1 cellular context compared by ENCODE assay signal in the genomic region with DNA sequence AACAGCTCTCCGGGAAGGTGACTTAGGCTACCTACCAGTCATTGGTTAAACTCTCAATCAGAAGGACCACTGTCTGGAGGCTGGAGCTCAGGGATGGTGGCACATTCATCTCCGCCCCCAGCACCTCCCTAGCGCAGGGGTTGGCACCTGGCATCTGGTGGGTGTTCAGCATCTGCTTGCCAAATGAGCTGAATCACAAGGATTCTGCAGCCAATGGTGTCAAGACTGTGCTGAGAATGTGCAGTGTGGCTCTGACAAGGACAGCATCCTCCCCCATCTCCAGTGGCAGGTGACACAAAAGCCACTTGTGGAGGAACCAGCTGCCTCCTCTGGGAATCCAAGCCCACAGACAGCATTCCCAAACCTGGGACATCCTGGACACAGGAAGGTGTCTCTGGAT.
TF ChIP-seq lines count a peak whose summit lies in the region.

No MANE protein-coding gene starts in this region.

TF ChIP-seq in H1, 55 proteins besides CTCF, POLR2A, EP300 and RAD21:
- no peak for TF ChIP-seq TBP (IDR thresholded peaks at IDR 0.05; ENCODE audit: low read depth, low read length)
- no peak for TF ChIP-seq TEAD4 (IDR thresholded peaks at IDR 0.05; ENCODE audit: low read depth, low read length)
- TF ChIP-seq SP1 (IDR thresholded peaks at IDR 0.05; ENCODE audit: low read depth, low read length), result no peak
- no peak for TF ChIP-seq KDM4A (IDR thresholded peaks at IDR 0.05; ENCODE audit: low read depth, low read length, severe bottlenecking)
- TF ChIP-seq ATF3 (IDR thresholded peaks at IDR 0.05; ENCODE audit: insufficient read depth, low read depth, low read length), result no peak
- no peak for TF ChIP-seq ASH2L (IDR thresholded peaks at IDR 0.05; ENCODE audit: low read length)
- TF ChIP-seq, protein P1, sequence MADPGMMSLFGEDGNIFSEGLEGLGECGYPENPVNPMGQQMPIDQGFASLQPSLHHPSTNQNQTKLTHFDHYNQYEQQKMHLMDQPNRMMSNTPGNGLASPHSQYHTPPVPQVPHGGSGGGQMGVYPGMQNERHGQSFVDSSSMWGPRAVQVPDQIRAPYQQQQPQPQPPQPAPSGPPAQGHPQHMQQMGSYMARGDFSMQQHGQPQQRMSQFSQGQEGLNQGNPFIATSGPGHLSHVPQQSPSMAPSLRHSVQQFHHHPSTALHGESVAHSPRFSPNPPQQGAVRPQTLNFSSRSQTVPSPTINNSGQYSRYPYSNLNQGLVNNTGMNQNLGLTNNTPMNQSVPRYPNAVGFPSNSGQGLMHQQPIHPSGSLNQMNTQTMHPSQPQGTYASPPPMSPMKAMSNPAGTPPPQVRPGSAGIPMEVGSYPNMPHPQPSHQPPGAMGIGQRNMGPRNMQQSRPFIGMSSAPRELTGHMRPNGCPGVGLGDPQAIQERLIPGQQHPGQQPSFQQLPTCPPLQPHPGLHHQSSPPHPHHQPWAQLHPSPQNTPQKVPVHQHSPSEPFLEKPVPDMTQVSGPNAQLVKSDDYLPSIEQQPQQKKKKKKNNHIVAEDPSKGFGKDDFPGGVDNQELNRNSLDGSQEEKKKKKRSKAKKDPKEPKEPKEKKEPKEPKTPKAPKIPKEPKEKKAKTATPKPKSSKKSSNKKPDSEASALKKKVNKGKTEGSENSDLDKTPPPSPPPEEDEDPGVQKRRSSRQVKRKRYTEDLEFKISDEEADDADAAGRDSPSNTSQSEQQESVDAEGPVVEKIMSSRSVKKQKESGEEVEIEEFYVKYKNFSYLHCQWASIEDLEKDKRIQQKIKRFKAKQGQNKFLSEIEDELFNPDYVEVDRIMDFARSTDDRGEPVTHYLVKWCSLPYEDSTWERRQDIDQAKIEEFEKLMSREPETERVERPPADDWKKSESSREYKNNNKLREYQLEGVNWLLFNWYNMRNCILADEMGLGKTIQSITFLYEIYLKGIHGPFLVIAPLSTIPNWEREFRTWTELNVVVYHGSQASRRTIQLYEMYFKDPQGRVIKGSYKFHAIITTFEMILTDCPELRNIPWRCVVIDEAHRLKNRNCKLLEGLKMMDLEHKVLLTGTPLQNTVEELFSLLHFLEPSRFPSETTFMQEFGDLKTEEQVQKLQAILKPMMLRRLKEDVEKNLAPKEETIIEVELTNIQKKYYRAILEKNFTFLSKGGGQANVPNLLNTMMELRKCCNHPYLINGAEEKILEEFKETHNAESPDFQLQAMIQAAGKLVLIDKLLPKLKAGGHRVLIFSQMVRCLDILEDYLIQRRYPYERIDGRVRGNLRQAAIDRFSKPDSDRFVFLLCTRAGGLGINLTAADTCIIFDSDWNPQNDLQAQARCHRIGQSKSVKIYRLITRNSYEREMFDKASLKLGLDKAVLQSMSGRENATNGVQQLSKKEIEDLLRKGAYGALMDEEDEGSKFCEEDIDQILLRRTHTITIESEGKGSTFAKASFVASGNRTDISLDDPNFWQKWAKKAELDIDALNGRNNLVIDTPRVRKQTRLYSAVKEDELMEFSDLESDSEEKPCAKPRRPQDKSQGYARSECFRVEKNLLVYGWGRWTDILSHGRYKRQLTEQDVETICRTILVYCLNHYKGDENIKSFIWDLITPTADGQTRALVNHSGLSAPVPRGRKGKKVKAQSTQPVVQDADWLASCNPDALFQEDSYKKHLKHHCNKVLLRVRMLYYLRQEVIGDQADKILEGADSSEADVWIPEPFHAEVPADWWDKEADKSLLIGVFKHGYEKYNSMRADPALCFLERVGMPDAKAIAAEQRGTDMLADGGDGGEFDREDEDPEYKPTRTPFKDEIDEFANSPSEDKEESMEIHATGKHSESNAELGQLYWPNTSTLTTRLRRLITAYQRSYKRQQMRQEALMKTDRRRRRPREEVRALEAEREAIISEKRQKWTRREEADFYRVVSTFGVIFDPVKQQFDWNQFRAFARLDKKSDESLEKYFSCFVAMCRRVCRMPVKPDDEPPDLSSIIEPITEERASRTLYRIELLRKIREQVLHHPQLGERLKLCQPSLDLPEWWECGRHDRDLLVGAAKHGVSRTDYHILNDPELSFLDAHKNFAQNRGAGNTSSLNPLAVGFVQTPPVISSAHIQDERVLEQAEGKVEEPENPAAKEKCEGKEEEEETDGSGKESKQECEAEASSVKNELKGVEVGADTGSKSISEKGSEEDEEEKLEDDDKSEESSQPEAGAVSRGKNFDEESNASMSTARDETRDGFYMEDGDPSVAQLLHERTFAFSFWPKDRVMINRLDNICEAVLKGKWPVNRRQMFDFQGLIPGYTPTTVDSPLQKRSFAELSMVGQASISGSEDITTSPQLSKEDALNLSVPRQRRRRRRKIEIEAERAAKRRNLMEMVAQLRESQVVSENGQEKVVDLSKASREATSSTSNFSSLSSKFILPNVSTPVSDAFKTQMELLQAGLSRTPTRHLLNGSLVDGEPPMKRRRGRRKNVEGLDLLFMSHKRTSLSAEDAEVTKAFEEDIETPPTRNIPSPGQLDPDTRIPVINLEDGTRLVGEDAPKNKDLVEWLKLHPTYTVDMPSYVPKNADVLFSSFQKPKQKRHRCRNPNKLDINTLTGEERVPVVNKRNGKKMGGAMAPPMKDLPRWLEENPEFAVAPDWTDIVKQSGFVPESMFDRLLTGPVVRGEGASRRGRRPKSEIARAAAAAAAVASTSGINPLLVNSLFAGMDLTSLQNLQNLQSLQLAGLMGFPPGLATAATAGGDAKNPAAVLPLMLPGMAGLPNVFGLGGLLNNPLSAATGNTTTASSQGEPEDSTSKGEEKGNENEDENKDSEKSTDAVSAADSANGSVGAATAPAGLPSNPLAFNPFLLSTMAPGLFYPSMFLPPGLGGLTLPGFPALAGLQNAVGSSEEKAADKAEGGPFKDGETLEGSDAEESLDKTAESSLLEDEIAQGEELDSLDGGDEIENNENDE (IDR thresholded peaks at IDR 0.05; ENCODE audit: insufficient replicate concordance, low read length), result no peak
- no peak for TF ChIP-seq EGR1 (IDR thresholded peaks at IDR 0.05; ENCODE audit: borderline replicate concordance, low read depth, low read length)
- TF ChIP-seq CHD2 (IDR thresholded peaks at IDR 0.05; ENCODE audit: low read length), result no peak
- TF ChIP-seq MAX (IDR thresholded peaks at IDR 0.05), result no peak
- no peak for TF ChIP-seq CEBPB (IDR thresholded peaks at IDR 0.05; ENCODE audit: low read depth, low read length)
